ENCODE assay signal across 14 cellular contexts in genomic region chr4:52126946-52127345, GRCh38.
DNase-seq lines count a peak whose midpoint lies in the region; ATAC-seq and TF ChIP-seq lines count a peak whose summit lies in the region.
"Had no signal": no experiment of that assay in that cellular context is flagged by ENCODE, and none has a peak within 500 bp of the region (broad histone marks: within the 10 kb centered on the region; RNA-seq: fewer than 3 reads in every experiment).

No MANE protein-coding gene starts in this region.

- TF ChIP-seq CTCF in MCF 10A (IDR thresholded peaks at IDR 0.05; ENCODE audit: unreplicated experiment), result no peak
- no peak for TF ChIP-seq CTCF in breast epithelium (IDR thresholded peaks at IDR 0.05)
- TF ChIP-seq CTCF in WTC11 (IDR thresholded peaks at IDR 0.05), result no peak

- H3K4me3 Mint-ChIP-seq in MCF 10A (ENCODE audit: unreplicated experiment) (no peak overlapping the region), WTC11 (no peak overlapping the region)

- no peak for TF ChIP-seq POLR2A in breast epithelium (IDR thresholded peaks at IDR 0.05)

- H3K9me3 ChIP-seq in breast epithelium, result peaks cover 0 to 8% of the 10 kb centered on the region in 2 donors
- H3K9me3 ChIP-seq: Caco-2 had no signal

- no peak overlapping the region for H3K27ac ChIP-seq in breast epithelium

- peaks cover 4% of the 10 kb centered on the region for H3K4me1 Mint-ChIP-seq in MCF 10A (ENCODE audit: insufficient read depth, unreplicated experiment)
- H3K4me1 Mint-ChIP-seq in WTC11, result peaks cover 5% of the 10 kb centered on the region; the same call in 1 of the 2 replicates

- H3K4me3 ChIP-seq in breast epithelium, result no peak overlapping the region
- H3K4me3 ChIP-seq: lung, smooth muscle cell had no signal

- no peak overlapping the region for H3K27ac Mint-ChIP-seq in MCF 10A (ENCODE audit: low read depth, unreplicated experiment)
- no peak overlapping the region for H3K27ac Mint-ChIP-seq in WTC11
- no peak overlapping the region for H3K27ac Mint-ChIP-seq in activated naive CD4-positive, alpha-beta T cell treated with anti-CD3 and anti-CD28 coated beads, Interleukin-2, amount 50 U/mL, for 72 hours

- intact Hi-C loops in MCF 10A (cut with micrococcal nuclease), result no loop called here
- intact Hi-C loops in breast epithelium (cut with DNase I; ENCODE audit: low total_unique reads), result no loop called here

- peak; percentile 59 for DNase-seq in MCF 10A (ENCODE audit: unreplicated experiment)
- no peak for DNase-seq in breast epithelium (ENCODE audit: low spot score in 2 of 2)
- no peak for DNase-seq in WTC11 (ENCODE audit: low spot score)
- peak; percentile 11 for DNase-seq in iPS-NIHi11 (ENCODE audit: low spot score)
- no peak for DNase-seq in NCI-H1105 (lab: John Stamatoyannopoulos, UW)
- DNase-seq in stimulated activated naive CD8-positive, alpha-beta T cell treated with anti-CD3 and anti-CD28 coated beads, Interleukin-15, Interleukin-2, amounts not matched to agents 100 U/mL and 50 U/mL, for 24 hours, result no peak
- DNase-seq in activated naive CD4-positive, alpha-beta T cell treated with Interleukin-2 at 50 U/mL for 16 hours, result no peak
- DNase-seq in activated naive CD4-positive, alpha-beta T cell treated with anti-CD3 and anti-CD28 coated beads, Interleukin-2, amount 50 U/mL, for 72 hours (ENCODE audit: low spot score in 2 of 2), result no peak
- DNase-seq: activated naive CD4-positive, alpha-beta T cell treated with anti-CD3 and anti-CD28 coated beads, Interleukin-2, amount 50 U/mL, for 16 hours; Caco-2; NCI-H446 treated with DMSO at 0.1 percent for 48 hours; nucleus accumbens had no signal

- H3K9me3 Mint-ChIP-seq in MCF 10A (ENCODE audit: unreplicated experiment) (peaks cover under 1% of the 10 kb centered on the region), WTC11 (peaks cover 21% of the 10 kb centered on the region)
- peaks cover 0 to 8% of the 10 kb centered on the region in 2 donors for H3K9me3 Mint-ChIP-seq in activated naive CD4-positive, alpha-beta T cell treated with anti-CD3 and anti-CD28 coated beads, Interleukin-2, amount 50 U/mL, for 72 hours

- CTCF ChIA-PET in MCF 10A (lab: Yijun Ruan, JAX) (no interaction called here), WTC11 (lab: Charles Lee) (no interaction called here)

- H3K27me3 Mint-ChIP-seq in MCF 10A (ENCODE audit: insufficient read depth, unreplicated experiment), result no peaks in the 10 kb centered on the region
- no peaks in the 10 kb centered on the region for H3K27me3 Mint-ChIP-seq in WTC11 (ENCODE audit: low read depth)

- H3K4me1 ChIP-seq in breast epithelium, result no peaks in the 10 kb centered on the region
- H3K4me1 ChIP-seq: Caco-2 had no signal

- BruUV-seq in MCF 10A (replicated peaks; lab: Mats Ljungman, UMichigan), result no TSS peak

- no peaks in the 10 kb centered on the region for H3K36me3 ChIP-seq in breast epithelium

- peak; percentile 55; the same call in 1 of the 2 replicates for ATAC-seq in WTC11
- ATAC-seq in stimulated activated naive CD8-positive, alpha-beta T cell treated with anti-CD3 and anti-CD28 coated beads, Interleukin-15, Interleukin-2, amounts not matched to agents 100 U/mL and 50 U/mL, for 24 hours, result no peak
- ATAC-seq in activated naive CD4-positive, alpha-beta T cell treated with anti-CD3 and anti-CD28 coated beads, Interleukin-2, amount 50 U/mL, for 72 hours, result no peak

- POLR2A ChIA-PET in MCF 10A (lab: Yijun Ruan, JAX), result no interaction called here
- POLR2A ChIA-PET in WTC11 (lab: Charles Lee), result no interaction called here

- H3K36me3 Mint-ChIP-seq in MCF 10A (ENCODE audit: insufficient read depth, unreplicated experiment) (peaks cover 6% of the 10 kb centered on the region), WTC11 (peaks cover 11% of the 10 kb centered on the region)
- H3K36me3 Mint-ChIP-seq in activated naive CD4-positive, alpha-beta T cell treated with anti-CD3 and anti-CD28 coated beads, Interleukin-2, amount 50 U/mL, for 72 hours, result peaks cover 0 to 10% of the 10 kb centered on the region in 2 donors

- H3K27me3 ChIP-seq in breast epithelium, result no peaks in the 10 kb centered on the region

TF ChIP-seq in WTC11, 78 proteins besides CTCF, POLR2A, EP300 and RAD21:
- TF ChIP-seq ZNF317 (CRISPR knock-in tag; IDR thresholded peaks at IDR 0.05; ENCODE audit: borderline replicate concordance, low read depth) (no peak), JAZF1 (CRISPR knock-in tag; IDR thresholded peaks at IDR 0.05) (no peak), ZNF263 (CRISPR knock-in tag; IDR thresholded peaks at IDR 0.05; ENCODE audit: low read depth) (no peak), PRRX2 (CRISPR knock-in tag; IDR thresholded peaks at IDR 0.05) (no peak), E2F4 (CRISPR knock-in tag; IDR thresholded peaks at IDR 0.05; ENCODE audit: borderline replicate concordance, low read depth) (no peak), ATF1 (CRISPR knock-in tag; IDR thresholded peaks at IDR 0.05) (no peak), ZNF416 (CRISPR knock-in tag; IDR thresholded peaks at IDR 0.05) (no peak), HMGA2 (CRISPR knock-in tag; IDR thresholded peaks at IDR 0.05) (no peak), E2F5 (CRISPR knock-in tag; IDR thresholded peaks at IDR 0.05) (no peak)

Comparison
In these comparisons a context has a peak if more than half of its experiments do, and no peak if none do; other contexts are left out.
1. DNase-seq: peak in MCF 10A (single experiment) and iPS-NIHi11 (single experiment); none in breast epithelium (0 of 2), WTC11 (single experiment), NCI-H1105 (single experiment), stimulated activated naive CD8-positive, alpha-beta T cell treated with anti-CD3 and anti-CD28 coated beads, Interleukin-15, Interleukin-2, amounts not matched to agents 100 U/mL and 50 U/mL, for 24 hours (single experiment), activated naive CD4-positive, alpha-beta T cell treated with Interleukin-2 at 50 U/mL for 16 hours (single experiment) and activated naive CD4-positive, alpha-beta T cell treated with anti-CD3 and anti-CD28 coated beads, Interleukin-2, amount 50 U/mL, for 72 hours (0 of 2).